ENCODE assay signal across 17 cellular contexts in genomic region chr17:27463235-27463677, GRCh38. TPM values are rescaled to one million over a fixed set of nuclear protein-coding genes. Genes with fewer than 3 reads are reported as not detected.
A peak's percentile ranks its signal among the peaks of the same experiment; 100 is the strongest.
DNase-seq lines count a peak whose midpoint lies in the region; TF ChIP-seq lines count a peak whose summit lies in the region.
"Had no signal": no experiment of that assay in that cellular context is flagged by ENCODE, and none has a peak within 500 bp of the region (broad histone marks: within the 10 kb centered on the region; RNA-seq: fewer than 3 reads in every experiment).

No MANE protein-coding gene starts in this region.

- H3K36me3 Mint-ChIP-seq in glutamatergic neuron (ENCODE audit: unreplicated experiment) = no peaks in the 10 kb centered on the region

- H3K4me3 Mint-ChIP-seq in glutamatergic neuron (ENCODE audit: unreplicated experiment) = no peak overlapping the region
- H3K4me3 Mint-ChIP-seq: dendritic cell treated with granulocyte-macrophage colony-stimulating factor and Interleukin-4, amounts not matched to agents 40 ng/mL and 50 ng/mL, for 4 days had no signal

- in situ Hi-C loops in ACHN (cut with HindIII; ENCODE audit: low pct_ligation_motif_present, low pct_unique_long_range_greater_than_20kb, low sequenced_read_pairs) = no loop called here

- no peak overlapping the region for H3K27ac ChIP-seq in ascending aorta
- no peak overlapping the region for H3K27ac ChIP-seq in uterus
- H3K27ac ChIP-seq: esophagus squamous epithelium, suprapubic skin had no signal

- H3K4me1 Mint-ChIP-seq in glutamatergic neuron (ENCODE audit: low read depth, unreplicated experiment) = peaks cover 64% of the 10 kb centered on the region

- H3K9me3 Mint-ChIP-seq in glutamatergic neuron (ENCODE audit: unreplicated experiment) = peaks cover 9% of the 10 kb centered on the region
- H3K9me3 Mint-ChIP-seq: dendritic cell treated with granulocyte-macrophage colony-stimulating factor and Interleukin-4, amounts not matched to agents 40 ng/mL and 50 ng/mL, for 4 days had no signal

- H3K27me3 ChIP-seq in ascending aorta (no peaks in the 10 kb centered on the region), uterus (no peaks in the 10 kb centered on the region)
- H3K27me3 ChIP-seq: esophagus squamous epithelium, suprapubic skin had no signal

- H3K27me3 Mint-ChIP-seq in glutamatergic neuron (ENCODE audit: unreplicated experiment) = peaks cover 6% of the 10 kb centered on the region
- H3K27me3 Mint-ChIP-seq: dendritic cell treated with granulocyte-macrophage colony-stimulating factor and Interleukin-4, amounts not matched to agents 40 ng/mL and 50 ng/mL, for 4 days had no signal

- no peak overlapping the region for H3K4me3 ChIP-seq in ascending aorta
- no peak overlapping the region for H3K4me3 ChIP-seq in uterus
- H3K4me3 ChIP-seq: esophagus squamous epithelium, suprapubic skin had no signal

- DNase-seq in ACHN (peak; percentile 31), DMS53 treated with DMSO at 0.1 percent for 48 hours (lab: John Stamatoyannopoulos, UW; ENCODE audit: unreplicated experiment) (peak; percentile 10), OCI-M1 (lab: John Stamatoyannopoulos, UW) (peak; percentile 59), glutamatergic neuron (no peak), GF-D8 (lab: John Stamatoyannopoulos, UW) (no peak), dedifferentiated amniotic fluid mesenchymal stem cell (ENCODE audit: extremely low spot score) (no peak), ascending aorta (ENCODE audit: low spot score in 2 of 2) (no peak), uterus (no peak)
- DNase-seq: activated CD8-positive, alpha-beta memory T cell treated with anti-CD3 and anti-CD28 coated beads, Interleukin-2, amount 50 U/mL, for 4 hours; amniotic stem cell; esophagus squamous epithelium; left colon; NCI-H2107; posterior cingulate gyrus; SHP77 treated with DMSO at 0.1 percent for 48 hours had no signal

- H3K9me3 ChIP-seq in ascending aorta = no peaks in the 10 kb centered on the region
- no peaks in the 10 kb centered on the region for H3K9me3 ChIP-seq in uterus
- H3K9me3 ChIP-seq: esophagus squamous epithelium, suprapubic skin had no signal

- H3K36me3 ChIP-seq in ascending aorta (no peaks in the 10 kb centered on the region), uterus (no peaks in the 10 kb centered on the region)
- H3K36me3 ChIP-seq: esophagus squamous epithelium, suprapubic skin had no signal

- intact Hi-C loops in ascending aorta (cut with DNase I) = no loop called here
- intact Hi-C loops in uterus (cut with DNase I; ENCODE audit: low total_unique reads) = no loop called here

- no peak for TF ChIP-seq CTCF in glutamatergic neuron (IDR thresholded peaks at IDR 0.05; ENCODE audit: partially characterized antibody, unreplicated experiment)
- TF ChIP-seq CTCF in ascending aorta (IDR thresholded peaks at IDR 0.05) = no peak
- no peak for TF ChIP-seq CTCF in uterus (IDR thresholded peaks at IDR 0.05)

- peak overlapping the region; percentile 7 for H3K27ac Mint-ChIP-seq in glutamatergic neuron (ENCODE audit: unreplicated experiment)
- H3K27ac Mint-ChIP-seq: dendritic cell treated with granulocyte-macrophage colony-stimulating factor and Interleukin-4, amounts not matched to agents 40 ng/mL and 50 ng/mL, for 4 days had no signal

- H3K4me1 ChIP-seq in ascending aorta (peaks cover 0 to 4% of the 10 kb centered on the region in 2 donors), uterus (peaks cover 0 to 9% of the 10 kb centered on the region in 2 donors)

- no peak for TF ChIP-seq POLR2A in uterus (IDR thresholded peaks at IDR 0.05)

RNA-seq across cellular contexts. Expression of gene KSR1, which starts 7.0 kb away (rescaled TPM):
- 203 TPM for total RNA-seq in glutamatergic neuron (ENCODE audit: unreplicated experiment)
- total RNA-seq in ascending aorta = 42.6 TPM
- total RNA-seq in uterus = 10 to 100 TPM; 17.7 to 77.0 (median 34.6) TPM

Comparison
In these comparisons a context has a peak if more than half of its experiments do, and no peak if none do; other contexts are left out.
1. DNase-seq: peak in ACHN (single experiment), DMS53 treated with DMSO at 0.1 percent for 48 hours (single experiment) and OCI-M1 (single experiment); none in glutamatergic neuron (single experiment), GF-D8 (single experiment), dedifferentiated amniotic fluid mesenchymal stem cell (single experiment), ascending aorta (0 of 2) and uterus (0 of 2).